Comparison of ENCODE assay signal across 10 cellular contexts in genomic region chr2:156538083-156538504, GRCh38.
A peak's percentile ranks its signal among the peaks of the same experiment; 100 is the strongest.
DNase-seq lines count a peak whose midpoint lies in the region; ATAC-seq, FAIRE-seq and TF ChIP-seq lines count a peak whose summit lies in the region.
"Had no signal": no experiment of that assay in that cellular context is flagged by ENCODE, and none has a peak within 500 bp of the region (broad histone marks: within the 10 kb centered on the region; RNA-seq: fewer than 3 reads in every experiment).

No MANE protein-coding gene starts in this region.

- H3K27me3 Mint-ChIP-seq in activated T-cell treated with anti-CD3 and anti-CD28 coated beads, Interleukin-2, amount 50 U/mL, for 24 hours, result no peaks in the 10 kb centered on the region
- H3K27me3 Mint-ChIP-seq in stimulated activated naive CD8-positive, alpha-beta T cell treated with anti-CD3 and anti-CD28 coated beads, Interleukin-15, amount 100 ng/mL, for 72 hours, result no peaks in the 10 kb centered on the region

- FAIRE-seq in H54 (lab: Jason Lieb, UNC), result no peak
- FAIRE-seq: A204.1 had no signal

- DNase-seq in activated T-cell treated with anti-CD3 and anti-CD28 coated beads, Interleukin-2, amount 50 U/mL, for 24 hours, result no peak
- DNase-seq in activated T-cell treated with anti-CD3 and anti-CD28 coated beads, Interleukin-2, amount 50 U/mL, for 48 hours, result no peak
- no peak for DNase-seq in stimulated activated naive CD8-positive, alpha-beta T cell treated with anti-CD3 and anti-CD28 coated beads, Interleukin-15, amount 100 ng/mL, for 72 hours
- DNase-seq in H54 (ENCODE audit: insufficient read length, low spot score), result no peak
- DNase-seq in COLO668 (lab: John Stamatoyannopoulos, UW; ENCODE audit: unreplicated experiment), result no peak
- no peak for DNase-seq in NCI-H2196 treated with DMSO at 0.1 percent for 48 hours (lab: John Stamatoyannopoulos, UW; ENCODE audit: unreplicated experiment)
- DNase-seq: activated effector memory CD4-positive, alpha-beta T cell treated with anti-CD3 and anti-CD28 coated beads, Interleukin-2, amount 50 U/mL, for 16 hours had no signal

- H3K4me3 Mint-ChIP-seq in activated T-cell treated with anti-CD3 and anti-CD28 coated beads, Interleukin-2, amount 50 U/mL, for 24 hours, result no peak overlapping the region
- H3K4me3 Mint-ChIP-seq in stimulated activated naive CD8-positive, alpha-beta T cell treated with anti-CD3 and anti-CD28 coated beads, Interleukin-15, amount 100 ng/mL, for 72 hours, result peak overlapping the region in 1 of 2 donors; percentile 9

- peaks cover 37% of the 10 kb centered on the region for H3K4me1 Mint-ChIP-seq in activated T-cell treated with anti-CD3 and anti-CD28 coated beads, Interleukin-2, amount 50 U/mL, for 24 hours (ENCODE audit: low read depth)
- H3K4me1 Mint-ChIP-seq in stimulated activated naive CD8-positive, alpha-beta T cell treated with anti-CD3 and anti-CD28 coated beads, Interleukin-15, amount 100 ng/mL, for 72 hours, result peaks cover 33% of the 10 kb centered on the region

- H3K27ac Mint-ChIP-seq in activated T-cell treated with anti-CD3 and anti-CD28 coated beads, Interleukin-2, amount 50 U/mL, for 24 hours, result peak overlapping the region; percentile 62
- peak overlapping the region in 1 of 2 donors; percentile 21 for H3K27ac Mint-ChIP-seq in stimulated activated naive CD8-positive, alpha-beta T cell treated with anti-CD3 and anti-CD28 coated beads, Interleukin-15, amount 100 ng/mL, for 72 hours

- ATAC-seq in HG02885 (IDR thresholded peaks at IDR 0.05; ENCODE audit: poor library complexity, unreplicated experiment), result peak; percentile 75
- peak; percentile 66 for ATAC-seq in stimulated activated naive CD8-positive, alpha-beta T cell treated with anti-CD3 and anti-CD28 coated beads, Interleukin-15, amount 100 ng/mL, for 72 hours

- peaks cover 5% of the 10 kb centered on the region for H3K36me3 Mint-ChIP-seq in activated T-cell treated with anti-CD3 and anti-CD28 coated beads, Interleukin-2, amount 50 U/mL, for 24 hours (ENCODE audit: low read depth)

- TF ChIP-seq POLR2A in Raji (IDR thresholded peaks at IDR 0.05; ENCODE audit: insufficient read depth, low read depth, low read length), result peak; percentile 72
- no peak for TF ChIP-seq POLR2A in H54 (IDR thresholded peaks at IDR 0.05; ENCODE audit: low read depth, low read length)

- no peaks in the 10 kb centered on the region for H3K9me3 Mint-ChIP-seq in activated T-cell treated with anti-CD3 and anti-CD28 coated beads, Interleukin-2, amount 50 U/mL, for 24 hours
- peaks cover 0 to under 1% of the 10 kb centered on the region in 2 donors for H3K9me3 Mint-ChIP-seq in stimulated activated naive CD8-positive, alpha-beta T cell treated with anti-CD3 and anti-CD28 coated beads, Interleukin-15, amount 100 ng/mL, for 72 hours
